Comparison of ENCODE assay signal across 8 cellular contexts in genomic region chr3:185824051-185824466, GRCh38. TPM values are rescaled to one million over a fixed set of nuclear protein-coding genes. Genes with fewer than 3 reads are reported as not detected.
DNase-seq lines count a peak whose midpoint lies in the region; ATAC-seq and TF ChIP-seq lines count a peak whose summit lies in the region.

No MANE protein-coding gene starts in this region.

- H2BK12ac ChIP-seq in mesenchymal stem cell (ENCODE audit: low read length in 2 of 2), result peak overlapping the region in 1 of 2 experiments; percentile 29

- H3K27me3 ChIP-seq in OCI-LY1 (ENCODE audit: insufficient read depth, low read length), result peaks cover 9% of the 10 kb centered on the region
- H3K27me3 ChIP-seq in mesenchymal stem cell (ENCODE audit: control insufficient read depth in 1 of 2, insufficient read depth in 1 of 2, low read length in 2 of 2), result no peaks in the 10 kb centered on the region
- peaks cover 0 to 15% of the 10 kb centered on the region in 2 donors for H3K27me3 ChIP-seq in uterus

- peak overlapping the region; percentile 89 for H2BK5ac ChIP-seq in mesenchymal stem cell (ENCODE audit: low read depth, low read length, poor library complexity, severe bottlenecking)

- no peak for ATAC-seq in HG03159 (IDR thresholded peaks at IDR 0.05; ENCODE audit: unreplicated experiment)

- H3K79me2 ChIP-seq in OCI-LY1 (ENCODE audit: insufficient read depth, low read length), result no peaks in the 10 kb centered on the region

- peak overlapping the region; percentile 99 for H2BK120ac ChIP-seq in mesenchymal stem cell (ENCODE audit: low read depth, low read length)

- peak overlapping the region; percentile 76 to 95 for H3K14ac ChIP-seq in mesenchymal stem cell (ENCODE audit: low read length in 2 of 2)

- peak overlapping the region; percentile 27 to 83 for H3K23ac ChIP-seq in mesenchymal stem cell (ENCODE audit: low read length in 2 of 2)

- H2BK15ac ChIP-seq in mesenchymal stem cell (ENCODE audit: low read depth, poor library complexity, severe bottlenecking), result peak overlapping the region; percentile 89

- no peak for TF ChIP-seq CTCF in OCI-LY1 (IDR thresholded peaks at IDR 0.05; ENCODE audit: low read length)
- no peak for TF ChIP-seq CTCF in choroid plexus epithelial cell (conservative IDR thresholded peaks at IDR 0.05; ENCODE audit: low read depth, low read length)
- no peak for TF ChIP-seq CTCF in uterus (IDR thresholded peaks at IDR 0.05)

- H3K79me1 ChIP-seq in mesenchymal stem cell (replicated peaks; ENCODE audit: low read length, poor library complexity, severe bottlenecking), result peaks cover 4% of the 10 kb centered on the region

- no peak for DNase-seq in choroid plexus epithelial cell (ENCODE audit: low read depth)
- peak; percentile 47 for DNase-seq in mesenchymal stem cell
- DNase-seq in uterus, result peak; percentile 14 to 27
- no peak for DNase-seq in KG1 (lab: John Stamatoyannopoulos, UW)
- DNase-seq in H4 (ENCODE audit: low spot score), result no peak

- no peak for TF ChIP-seq POLR2A in uterus (IDR thresholded peaks at IDR 0.05)

- peaks cover 16% of the 10 kb centered on the region for H3K4me1 ChIP-seq in OCI-LY1 (ENCODE audit: insufficient read depth, low read length, severe bottlenecking)
- H3K4me1 ChIP-seq in mesenchymal stem cell (ENCODE audit: control insufficient read depth, insufficient read depth, low read depth, low read length), result peaks cover 5% of the 10 kb centered on the region
- no peaks in the 10 kb centered on the region for H3K4me1 ChIP-seq in uterus

- intact Hi-C loops in uterus (cut with DNase I; ENCODE audit: low total_unique reads), result no loop called here

- WGBS in mesenchymal stem cell, result 2% methylated on average over 24 of the region's 24 CpGs

- no peaks in the 10 kb centered on the region for H3F3A ChIP-seq in OCI-LY1 (ENCODE audit: insufficient read depth, low read length)

- H3K9me3 ChIP-seq in OCI-LY1 (ENCODE audit: low read length), result no peaks in the 10 kb centered on the region
- no peaks in the 10 kb centered on the region for H3K9me3 ChIP-seq in mesenchymal stem cell (ENCODE audit: control insufficient read depth, low read length)
- no peaks in the 10 kb centered on the region for H3K9me3 ChIP-seq in uterus

- H3K18ac ChIP-seq in mesenchymal stem cell (ENCODE audit: low read depth in 1 of 2, low read length in 2 of 2), result peak overlapping the region; percentile 92 to 95

- peak overlapping the region; percentile 84 to 94 for H3K4ac ChIP-seq in mesenchymal stem cell (ENCODE audit: low read depth in 1 of 2, low read length in 2 of 2)

- H4K8ac ChIP-seq in mesenchymal stem cell (ENCODE audit: low read length), result peak overlapping the region; percentile 82

- peak overlapping the region; percentile 73 for H3K4me2 ChIP-seq in OCI-LY1 (ENCODE audit: low read length)
- peak overlapping the region; percentile 29 for H3K4me2 ChIP-seq in mesenchymal stem cell (ENCODE audit: low read length, poor library complexity, severe bottlenecking)

- H3K36me3 ChIP-seq in OCI-LY1 (ENCODE audit: insufficient read depth, low read length), result no peaks in the 10 kb centered on the region
- H3K36me3 ChIP-seq in mesenchymal stem cell (ENCODE audit: control insufficient read depth in 1 of 2, insufficient read depth in 2 of 2, low read depth in 1 of 2, low read length in 2 of 2), result peaks cover 0 to 3% of the 10 kb centered on the region in 2 experiments
- no peaks in the 10 kb centered on the region for H3K36me3 ChIP-seq in uterus

- H2AFZ ChIP-seq in OCI-LY1 (ENCODE audit: low read length), result no peak overlapping the region
- H2AFZ ChIP-seq in mesenchymal stem cell (ENCODE audit: low read depth, low read length), result peak overlapping the region; percentile 18

- H3K4me3 ChIP-seq in GM08714 (ENCODE audit: low read length) (peak overlapping the region; percentile 43), OCI-LY1 (ENCODE audit: low read depth, low read length, poor library complexity, severe bottlenecking) (peak overlapping the region; percentile 57), choroid plexus epithelial cell (ENCODE audit: low read depth, low read length) (peak overlapping the region; percentile 89), mesenchymal stem cell (ENCODE audit: insufficient read depth in 1 of 2, low read depth in 1 of 2, low read length in 2 of 2) (peak overlapping the region; percentile 87 to 92), uterus (peak overlapping the region; percentile 49 to 52)

- H3K27ac ChIP-seq in OCI-LY1 (ENCODE audit: low read depth, low read length, poor library complexity, severe bottlenecking) (no peak overlapping the region), mesenchymal stem cell (ENCODE audit: low read length, poor library complexity, severe bottlenecking) (peak overlapping the region; percentile 80), uterus (peak overlapping the region; percentile 89 to 92)

- H3K9ac ChIP-seq in OCI-LY1 (ENCODE audit: low read length), result no peak overlapping the region; the same call in 1 of the 2 replicates
- peak overlapping the region; percentile 96 for H3K9ac ChIP-seq in mesenchymal stem cell (ENCODE audit: low read length)

- H4K91ac ChIP-seq in mesenchymal stem cell (ENCODE audit: low read length), result peak overlapping the region; percentile 94

- H4K20me1 ChIP-seq in OCI-LY1 (ENCODE audit: insufficient read depth, low read length), result no peaks in the 10 kb centered on the region; the same call in 1 of the 2 replicates

- peak overlapping the region; percentile 65 for H2AK5ac ChIP-seq in mesenchymal stem cell (ENCODE audit: low read length, severe bottlenecking)

- H3K9me2 ChIP-seq in OCI-LY1 (ENCODE audit: low read depth, low read length), result no peaks in the 10 kb centered on the region

RNA-seq across cellular contexts. Expression of gene IGF2BP2, which starts 0.8 kb away (rescaled TPM):
- 102 TPM for polyA plus RNA-seq in mesenchymal stem cell (2013, experiment 1 of 2)
- polyA plus RNA-seq in mesenchymal stem cell (2013, experiment 2 of 2), result 99.7 TPM
- 10 to 100 TPM in 3 of 4 donors, 1 to 10 TPM in 1; 2.9 to 65.6 (median 13.1) TPM for total RNA-seq in uterus
- 17.7 and 23.7 TPM in 2 replicates for total RNA-seq in H4 (2014; rRNA removed; shearing (Covaris generic))

Comparison
In these comparisons a context has a peak if more than half of its experiments do, and no peak if none do; other contexts are left out.
1. DNase-seq: peak in mesenchymal stem cell (single experiment) and uterus (2 of 2); none in choroid plexus epithelial cell (single experiment), KG1 (single experiment) and H4 (single experiment).
2. Peak in every context shown above with its lines, with median percentiles within 50 percentile points of each other: H3K4me3 ChIP-seq.